In the genomic region with DNA sequence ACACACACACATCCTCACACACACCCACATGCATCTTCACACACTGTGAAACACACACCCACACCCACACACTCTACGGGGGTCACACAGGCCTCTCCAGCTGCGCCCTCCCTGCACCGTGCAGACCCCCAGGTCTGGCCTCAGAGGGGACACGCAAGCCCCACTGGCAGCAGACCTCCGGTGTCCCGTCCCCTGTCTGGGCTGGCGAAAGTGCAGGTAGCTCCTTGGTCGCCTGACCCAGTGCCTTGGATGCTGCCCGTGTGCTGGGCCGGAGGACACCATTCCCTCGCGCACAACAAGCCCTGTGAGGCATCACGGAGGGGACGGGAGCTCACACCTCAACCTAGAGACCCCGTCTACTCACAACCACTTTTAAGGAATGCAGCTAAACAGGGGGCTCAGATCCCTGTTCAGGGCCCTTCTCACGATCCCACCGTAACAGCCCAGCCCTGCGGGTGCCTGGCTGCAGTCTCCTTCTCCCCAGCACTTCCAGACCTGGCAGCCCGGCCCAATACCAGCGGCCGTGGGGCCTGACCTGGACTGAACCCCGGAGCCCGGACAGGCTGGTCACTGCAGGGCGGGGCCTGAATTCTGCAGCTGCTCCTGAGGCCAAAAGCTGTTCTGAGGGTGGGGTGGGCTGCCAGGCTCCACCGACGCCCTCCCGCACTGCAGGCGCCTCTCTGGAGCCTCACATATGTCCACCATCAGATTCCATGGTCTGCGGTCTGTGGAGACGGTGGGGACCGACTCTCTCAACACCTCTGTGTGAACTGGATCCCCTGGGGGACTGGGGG, we compare ENCODE assay signal across 23 cellular contexts. TPM values are rescaled to one million over a fixed set of nuclear protein-coding genes. Genes with fewer than 3 reads are reported as not detected.
DNase-seq lines count a peak whose midpoint lies in the region; ATAC-seq, FAIRE-seq and TF ChIP-seq lines count a peak whose summit lies in the region.
"Had no signal": no experiment of that assay in that cellular context is flagged by ENCODE, and none has a peak within 500 bp of the region (broad histone marks: within the 10 kb centered on the region; RNA-seq: fewer than 3 reads in every experiment).

No MANE protein-coding gene starts in this region.

- no peak overlapping the region for H3K4ac ChIP-seq in neuronal stem cell (ENCODE audit: low read length)

- H4K20me1 ChIP-seq in HepG2 (ENCODE audit: insufficient read depth, low read length): no peaks in the 10 kb centered on the region

- POLR2A ChIA-PET in HepG2 (lab: Yijun Ruan, JAX): no interaction called here

- H3K27ac ChIP-seq in neuronal stem cell (replicated peaks; ENCODE audit: low read length) (no peak overlapping the region), subcutaneous abdominal adipose tissue (ENCODE audit: low read depth, low read length) (peak overlapping the region; percentile 5), HepG2 (ENCODE audit: extremely low read length, insufficient read depth, low read length) (no peak overlapping the region)
- H3K27ac ChIP-seq: Peyer's patch, SJCRH30 had no signal

- H3K9me3 ChIP-seq in neuronal stem cell (replicated peaks in 1 of 2; ENCODE audit: control insufficient read depth in 2 of 2, insufficient read depth in 1 of 2, low read depth in 1 of 2, low read length in 2 of 2) (peaks cover 0 to 2% of the 10 kb centered on the region in 2 donors), subcutaneous abdominal adipose tissue (ENCODE audit: control insufficient read depth in 5 of 5, low read length in 5 of 5) (no peaks in the 10 kb centered on the region), HepG2 (ENCODE audit: low read length) (no peaks in the 10 kb centered on the region)
- H3K9me3 ChIP-seq: BE2C, MG63, Peyer's patch, SJCRH30 had no signal

- H3K4me3 ChIP-seq in neuronal stem cell (ENCODE audit: low read length in 2 of 2) (no peak overlapping the region), subcutaneous abdominal adipose tissue (ENCODE audit: low read depth in 1 of 5, low read length in 5 of 5) (no peak overlapping the region), HepG2 (replicated peaks in 1 of 3; ENCODE audit: insufficient read depth in 1 of 3, low read depth in 2 of 3, low read length in 3 of 3) (no peak overlapping the region)
- H3K4me3 ChIP-seq: K562, MG63, Peyer's patch, SJCRH30 had no signal

- peak overlapping the region; percentile 51 for H3K14ac ChIP-seq in neuronal stem cell (ENCODE audit: low read length)

- no peak for ATAC-seq in HG03139 (IDR thresholded peaks at IDR 0.05; ENCODE audit: unreplicated experiment)
- no peak for ATAC-seq in HepG2
- no peak for ATAC-seq in HG03097 (IDR thresholded peaks at IDR 0.05; ENCODE audit: low FRiP score, unreplicated experiment)
- ATAC-seq: K562 had no signal

- TF ChIP-seq POLR2A in HepG2 (IDR thresholded peaks at IDR 0.05; ENCODE audit: insufficient read depth in 1 of 2, low read depth in 2 of 2, low read length in 2 of 2): no peak

- H3K9me3 Mint-ChIP-seq in endothelial cell (ENCODE audit: unreplicated experiment) (peaks cover 40% of the 10 kb centered on the region), glutamatergic neuron (ENCODE audit: unreplicated experiment) (peaks cover 9% of the 10 kb centered on the region)

- peaks cover 0 to 2% (median under 1%) of the 10 kb centered on the region in 3 experiments for H3K27me3 ChIP-seq in neuronal stem cell (ENCODE audit: control insufficient read depth in 3 of 3, insufficient read depth in 3 of 3, low read depth in 1 of 3, low read length in 3 of 3)
- peaks cover 0 to 22% (median 0%) of the 10 kb centered on the region in 5 donors for H3K27me3 ChIP-seq in subcutaneous abdominal adipose tissue (ENCODE audit: control insufficient read depth in 5 of 5, insufficient read depth in 4 of 5, low read length in 5 of 5)
- peaks cover 1 to 33% of the 10 kb centered on the region in 2 experiments; a peak in 4 of 5 replicates for H3K27me3 ChIP-seq in HepG2 (ENCODE audit: control insufficient read depth in 1 of 2, insufficient read depth in 2 of 2, low read length in 2 of 2)
- H3K27me3 ChIP-seq: MG63, Peyer's patch, SJCRH30 had no signal

- no peak overlapping the region for H2AFZ ChIP-seq in neuronal stem cell (ENCODE audit: low read length)
- H2AFZ ChIP-seq in HepG2 (ENCODE audit: low read length): no peak overlapping the region

- WGBS in neuronal stem cell (ENCODE audit: extremely low coverage in 2 of 2, insufficient read length in 2 of 2, insufficient replicate concordance in 1 of 2), 2 donors: no CpG with 5 or more reads among the region's 31 CpGs
- WGBS in HepG2 (ENCODE audit: low lambda C conversion rate): 39% methylated on average over 11 of the region's 31 CpGs

- in situ Hi-C loops in HepG2 (cut with HindIII; ENCODE audit: extremely low pct_ligation_motif_present, low pct_unique_long_range_greater_than_20kb): no loop called here

- H3K36me3 Mint-ChIP-seq in endothelial cell (ENCODE audit: low read depth, unreplicated experiment): peaks cover 16% of the 10 kb centered on the region
- peaks cover 9% of the 10 kb centered on the region for H3K36me3 Mint-ChIP-seq in glutamatergic neuron (ENCODE audit: unreplicated experiment)

- H3K36me3 ChIP-seq in neuronal stem cell (replicated peaks in 1 of 2; ENCODE audit: control insufficient read depth in 2 of 2, insufficient read depth in 2 of 2, low read length in 2 of 2) (peaks cover 0 to 2% of the 10 kb centered on the region in 2 donors), subcutaneous abdominal adipose tissue (ENCODE audit: control insufficient read depth in 5 of 5, insufficient read depth in 5 of 5, low read length in 5 of 5) (no peaks in the 10 kb centered on the region), HepG2 (replicated peaks in 1 of 2; ENCODE audit: control insufficient read depth in 1 of 2, insufficient read depth in 2 of 2, low read length in 2 of 2) (no peaks in the 10 kb centered on the region)
- H3K36me3 ChIP-seq: BE2C, MG63, Peyer's patch, SJCRH30 had no signal

- H2BK15ac ChIP-seq in neuronal stem cell (ENCODE audit: low read length): no peak overlapping the region

- no peak overlapping the region for H4K91ac ChIP-seq in neuronal stem cell (ENCODE audit: low read depth, low read length, poor library complexity)

- CTCF ChIA-PET in HepG2 (lab: Yijun Ruan, JAX; ENCODE audit: low intra/inter-chr PET ratio, low total read pairs): no interaction called here

- no peak overlapping the region for H2BK120ac ChIP-seq in neuronal stem cell (ENCODE audit: low read depth, low read length)

- no peak for TF ChIP-seq CTCF in endothelial cell (IDR thresholded peaks at IDR 0.05; ENCODE audit: unreplicated experiment)
- no peak for TF ChIP-seq CTCF in glutamatergic neuron (IDR thresholded peaks at IDR 0.05; ENCODE audit: partially characterized antibody, unreplicated experiment)
- TF ChIP-seq CTCF in HepG2 (CRISPR knock-in tag; IDR thresholded peaks at IDR 0.05): no peak

- no peak for TF ChIP-seq RAD21 in HepG2 (CRISPR knock-in tag; IDR thresholded peaks at IDR 0.05)

- peak overlapping the region; percentile 74 for H3K23ac ChIP-seq in neuronal stem cell (ENCODE audit: low read depth, low read length, poor library complexity)

- BruUV-seq in HepG2 (replicated peaks; lab: Mats Ljungman, UMichigan): no TSS peak

- H3K4me1 Mint-ChIP-seq in endothelial cell (ENCODE audit: unreplicated experiment): no peaks in the 10 kb centered on the region
- peaks cover 15% of the 10 kb centered on the region for H3K4me1 Mint-ChIP-seq in glutamatergic neuron (ENCODE audit: low read depth, unreplicated experiment)

- H3K9ac ChIP-seq in neuronal stem cell (ENCODE audit: low read depth, low read length, poor library complexity) (no peak overlapping the region), subcutaneous abdominal adipose tissue (ENCODE audit: low read length in 5 of 5) (no peak overlapping the region), HepG2 (ENCODE audit: insufficient read depth, low read depth, low read length) (no peak overlapping the region)

- FAIRE-seq in HepG2 (lab: Jason Lieb, UNC): no peak
- FAIRE-seq: D721Med, H54, K562 had no signal

- TF ChIP-seq EP300 in HepG2 (IDR thresholded peaks at IDR 0.05; ENCODE audit: low read depth in 2 of 2, low read length in 2 of 2) (no peak), HepG2 (CRISPR knock-in tag; IDR thresholded peaks at IDR 0.05; ENCODE audit: borderline replicate concordance) (no peak)

- no peak overlapping the region for H2BK5ac ChIP-seq in neuronal stem cell (ENCODE audit: low read length)

- intact Hi-C loops in HepG2 (cut with micrococcal nuclease; ENCODE audit: unreplicated experiment): no loop called here

- H3K4me3 Mint-ChIP-seq in endothelial cell (ENCODE audit: unreplicated experiment): peak overlapping the region; percentile 24
- peak overlapping the region; percentile 35 for H3K4me3 Mint-ChIP-seq in glutamatergic neuron (ENCODE audit: unreplicated experiment)

- H2BK12ac ChIP-seq in neuronal stem cell (ENCODE audit: low read length): no peak overlapping the region

- H4K8ac ChIP-seq in neuronal stem cell (ENCODE audit: low read depth, low read length): no peak overlapping the region

- H3K18ac ChIP-seq in neuronal stem cell (ENCODE audit: low read length): peak overlapping the region; percentile 16

- H3K4me2 ChIP-seq in neuronal stem cell (ENCODE audit: insufficient read depth, low read length, poor library complexity, severe bottlenecking) (no peak overlapping the region), HepG2 (ENCODE audit: low read depth, low read length) (no peak overlapping the region)

- no peaks in the 10 kb centered on the region for H3K79me1 ChIP-seq in neuronal stem cell (ENCODE audit: low read depth, low read length)

- H3K27ac Mint-ChIP-seq in endothelial cell (ENCODE audit: unreplicated experiment) (peak overlapping the region; percentile 79), glutamatergic neuron (ENCODE audit: unreplicated experiment) (no peak overlapping the region)

- H3K4me1 ChIP-seq in neuronal stem cell (ENCODE audit: control insufficient read depth in 2 of 2, insufficient read depth in 1 of 2, low read depth in 1 of 2, low read length in 2 of 2): peaks cover 0 to 9% of the 10 kb centered on the region in 2 donors
- peaks cover 4 to 44% (median 35%) of the 10 kb centered on the region in 5 donors for H3K4me1 ChIP-seq in subcutaneous abdominal adipose tissue (ENCODE audit: control insufficient read depth in 5 of 5, insufficient read depth in 5 of 5, low read length in 5 of 5)
- H3K4me1 ChIP-seq in HepG2 (ENCODE audit: insufficient read depth, low read length): no peaks in the 10 kb centered on the region
- H3K4me1 ChIP-seq: BE2C, Peyer's patch, SJCRH30 had no signal

- H3K79me2 ChIP-seq in HepG2 (ENCODE audit: insufficient read depth, low read length): no peaks in the 10 kb centered on the region

- no peak overlapping the region for H2AK5ac ChIP-seq in neuronal stem cell (ENCODE audit: low read depth, low read length)

- H3K27me3 Mint-ChIP-seq in endothelial cell (ENCODE audit: unreplicated experiment) (peaks cover 23% of the 10 kb centered on the region), glutamatergic neuron (ENCODE audit: unreplicated experiment) (peaks cover 3% of the 10 kb centered on the region)

- no peak for DNase-seq in endothelial cell (ENCODE audit: low spot score)
- DNase-seq in glutamatergic neuron: no peak
- DNase-seq in neuronal stem cell (ENCODE audit: low spot score): no peak
- DNase-seq in HepG2 (ENCODE audit: low spot score): no peak
- DNase-seq: BE2C, EL, MG63, NCI-H1417, NCI-H1694 treated with DMSO at 0.1 percent for 48 hours, NCI-H2081 treated with DMSO at 0.1 percent for 48 hours, NCI-H446, NCI-H526, Peyer's patch, SJCRH30 had no signal

RNA-seq across cellular contexts. Expression of a gene that starts 42.1 kb away (rescaled TPM):
- total RNA-seq in endothelial cell (ENCODE audit: unreplicated experiment) (not detected), glutamatergic neuron (ENCODE audit: unreplicated experiment) (not detected), HepG2 (2016; rRNA removed; fragmentation: Illumina TruSeq; extraction: Trizol) (not detected in 2 replicates)
- 0.38 TPM for polyA plus RNA-seq in neuronal stem cell (2013, experiment 1 of 2)
- 0.36 TPM for polyA plus RNA-seq in neuronal stem cell (2013, experiment 2 of 2)
- total RNA-seq in HepG2 (2016; cell fraction: cytosol; rRNA removed; fragmentation: Illumina TruSeq; extraction: Trizol; ENCODE audit: low read depth): not detected in 2 replicates
- not detected in 2 replicates for total RNA-seq in HepG2 (2016; cell fraction: insoluble cytoplasmic fraction; rRNA removed; fragmentation: Illumina TruSeq; extraction: Trizol)
- not detected in 2 replicates for total RNA-seq in HepG2 (2016; cell fraction: membrane; rRNA removed; fragmentation: Illumina TruSeq; extraction: Trizol)
- total RNA-seq in HepG2 (2016; cell fraction: nucleus; rRNA removed; fragmentation: Illumina TruSeq; extraction: Trizol): not detected in 2 replicates
- not detected in 2 replicates for polyA plus RNA-seq in HepG2 (2011; rRNA removed)
- not detected in 2 replicates for polyA plus RNA-seq in HepG2 (2011; cell fraction: cytosol; rRNA removed)
- polyA plus RNA-seq in HepG2 (2011; cell fraction: nucleus; rRNA removed): not detected in 2 replicates
- polyA plus RNA-seq in HepG2 (2012): not detected in 2 replicates
- polyA plus RNA-seq in HepG2 (2016; cell fraction: cytosol; fragmentation: Illumina TruSeq; extraction: Trizol; ENCODE audit: low read depth): not detected in 2 replicates
- not detected in 2 replicates for polyA plus RNA-seq in HepG2 (2016; cell fraction: insoluble cytoplasmic fraction; fragmentation: Illumina TruSeq; extraction: Trizol; ENCODE audit: low read depth)
- not detected in 2 replicates for polyA plus RNA-seq in HepG2 (2016; cell fraction: membrane; fragmentation: Illumina TruSeq; extraction: Trizol; ENCODE audit: low read depth)
- polyA plus RNA-seq in HepG2 (2016; cell fraction: nucleus; fragmentation: Illumina TruSeq; extraction: Trizol; ENCODE audit: insufficient read depth, low read depth): not detected in 2 replicates
- 16.3 TPM in 1 of 2 replicates, not detected in the other for polyA minus RNA-seq in HepG2 (2011; rRNA and poly(A)+ RNA removed; ENCODE audit: low replicate concordance)
- 0.18 and 0.20 TPM in 2 replicates for polyA minus RNA-seq in HepG2 (2011; cell fraction: cytosol; rRNA and poly(A)+ RNA removed)
- polyA minus RNA-seq in HepG2 (2011; cell fraction: nucleus; rRNA and poly(A)+ RNA removed): 0.39 TPM in 1 of 2 replicates, not detected in the other
- total RNA-seq: A673, K562, LHCN-M2, OCI-LY7, SJCRH30 had no signal
- polyA plus RNA-seq: K562 had no signal
